Comparison of ENCODE assay signal across 29 cellular contexts in the genomic region with DNA sequence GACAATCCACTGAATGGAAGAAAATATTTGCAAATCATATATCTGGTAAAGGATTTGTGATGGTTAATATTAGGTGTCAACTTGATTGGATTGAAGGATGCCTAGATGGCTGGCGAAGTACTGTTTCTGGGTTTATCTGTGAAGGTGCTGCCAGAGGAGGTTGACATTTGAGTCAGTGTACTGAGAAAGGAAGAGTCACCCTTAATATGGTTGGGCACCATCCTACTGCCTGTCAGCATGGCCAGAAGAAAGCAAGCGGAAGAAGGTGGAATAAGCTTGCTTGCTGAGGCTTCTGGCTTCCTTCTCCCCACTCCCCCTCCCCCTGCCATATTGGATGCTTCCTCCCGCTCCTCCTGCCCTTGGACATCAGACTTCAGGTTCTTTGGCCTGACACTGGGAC.
"Had no signal": no experiment of that assay in that cellular context is flagged by ENCODE, and none has a peak within 500 bp of the region (broad histone marks: within the 10 kb centered on the region; RNA-seq: fewer than 3 reads in every experiment).

No MANE protein-coding gene starts in this region.

- H3K27ac ChIP-seq: KMS-11, SJCRH30 had no signal

- H3K36me3 ChIP-seq: MG63, SJCRH30 had no signal

- H3K9me3 ChIP-seq: MG63, SJCRH30, SK-N-SH had no signal

- H3K27me3 Mint-ChIP-seq: activated naive CD8-positive, alpha-beta T cell treated with anti-CD3 and anti-CD28 coated beads for 36 hours; activated T-helper 17 cell treated with anti-CD3 and anti-CD28 coated beads, Interleukin-2, amount 50 U/mL, for 72 hours had no signal

- DNase-seq: activated CD4-positive, alpha-beta T cell treated with anti-CD3 and anti-CD28 coated beads for 48 hours; activated CD4-positive, alpha-beta T cell treated with anti-CD3 and anti-CD28 coated beads, Interleukin-2, amount 50 U/mL, for 4 hours; activated CD4-positive, CD25-positive, alpha-beta regulatory T cell treated with anti-CD3 and anti-CD28 coated beads, Interleukin-2, amount 50 U/mL, for 72 hours; activated CD8-positive, alpha-beta memory T cell treated with anti-CD3 and anti-CD28 coated beads, Interleukin-2, amount 50 U/mL, for 48 hours; activated CD8-positive, alpha-beta T cell treated with anti-CD3 and anti-CD28 coated beads, Interleukin-2, amount 10 ng/mL, durations not matched to agents 7 days and 5 days; activated gamma-delta T cell treated with Interleukin-2 at 50 U/mL for 16 hours; activated naive CD4-positive, alpha-beta T cell treated with anti-CD3 and anti-CD28 coated beads, Interleukin-2, amount 10 ng/mL, durations not matched to agents 7 days and 5 days; activated naive CD8-positive, alpha-beta T cell treated with anti-CD3 and anti-CD28 coated beads for 36 hours; activated T-cell treated with anti-CD3 and anti-CD28 coated beads, Interleukin-2, amount 50 U/mL, for 4 hours; anterior cingulate cortex; MG63; MV-4-11; NCI-H1092 treated with DMSO at 0.1 percent for 48 hours; NCI-H1417 treated with DMSO at 0.1 percent for 48 hours; NCI-H1694; NCI-H2029; NCI-H2107; NCI-H2171 treated with DMSO at 0.1 percent for 48 hours; NCI-H226; NCI-H510A; NCI-H526 treated with DMSO at 0.1 percent for 48 hours; NCI-H82; SJCRH30; SK-N-SH; T-helper 9 cell had no signal

- H3K36me3 Mint-ChIP-seq: activated naive CD8-positive, alpha-beta T cell treated with anti-CD3 and anti-CD28 coated beads for 36 hours; WTC11 had no signal

- H3K9me3 Mint-ChIP-seq: activated naive CD4-positive, alpha-beta T cell treated with anti-CD3 and anti-CD28 coated beads, Interleukin-2, amount 10 ng/mL, durations not matched to agents 7 days and 5 days; activated naive CD8-positive, alpha-beta T cell treated with anti-CD3 and anti-CD28 coated beads for 36 hours; activated T-cell treated with anti-CD3 and anti-CD28 coated beads, Interleukin-2, amount 50 U/mL, for 4 hours; activated T-helper 17 cell treated with anti-CD3 and anti-CD28 coated beads, Interleukin-2, amount 50 U/mL, for 72 hours had no signal

- H3K4me3 Mint-ChIP-seq: activated CD8-positive, alpha-beta T cell treated with anti-CD3 and anti-CD28 coated beads, Interleukin-2, amount 10 ng/mL, durations not matched to agents 7 days and 5 days; activated naive CD4-positive, alpha-beta T cell treated with anti-CD3 and anti-CD28 coated beads, Interleukin-2, amount 10 ng/mL, durations not matched to agents 7 days and 5 days; activated naive CD8-positive, alpha-beta T cell treated with anti-CD3 and anti-CD28 coated beads for 36 hours; activated T-cell treated with anti-CD3 and anti-CD28 coated beads, Interleukin-2, amount 50 U/mL, for 4 hours; activated T-helper 17 cell treated with anti-CD3 and anti-CD28 coated beads, Interleukin-2, amount 50 U/mL, for 72 hours; WTC11 had no signal

- H3K27ac Mint-ChIP-seq: activated CD8-positive, alpha-beta T cell treated with anti-CD3 and anti-CD28 coated beads, Interleukin-2, amount 10 ng/mL, durations not matched to agents 7 days and 5 days; activated naive CD4-positive, alpha-beta T cell treated with anti-CD3 and anti-CD28 coated beads, Interleukin-2, amount 10 ng/mL, durations not matched to agents 7 days and 5 days; activated naive CD8-positive, alpha-beta T cell treated with anti-CD3 and anti-CD28 coated beads for 36 hours; activated T-helper 17 cell treated with anti-CD3 and anti-CD28 coated beads, Interleukin-2, amount 50 U/mL, for 72 hours; WTC11 had no signal

- ATAC-seq: activated CD8-positive, alpha-beta T cell treated with anti-CD3 and anti-CD28 coated beads, Interleukin-2, amount 10 ng/mL, durations not matched to agents 7 days and 5 days; activated T-cell treated with anti-CD3 and anti-CD28 coated beads, Interleukin-2, amount 50 U/mL, for 4 hours; activated T-helper 17 cell treated with anti-CD3 and anti-CD28 coated beads, Interleukin-2, amount 50 U/mL, for 72 hours; Right ventricle myocardium inferior; WTC11 had no signal
